Comparison of ENCODE assay signal across 1 cellular context in genomic region chr7:134569962-134570361, GRCh38.
A peak's percentile ranks its signal among the peaks of the same experiment; 100 is the strongest.
TF ChIP-seq lines count a peak whose summit lies in the region.

No MANE protein-coding gene starts in this region.

TF ChIP-seq in K562, 482 proteins besides CTCF, POLR2A, EP300 and RAD21 (continued from another document):
- peak in 1 of 2 experiments; percentile 78; a peak in 2 of 3 replicates for TF ChIP-seq CBX3 (IDR thresholded peaks at IDR 0.05; ENCODE audit: borderline replicate concordance in 1 of 2, low read length in 2 of 2)
- TF ChIP-seq, protein P1, sequence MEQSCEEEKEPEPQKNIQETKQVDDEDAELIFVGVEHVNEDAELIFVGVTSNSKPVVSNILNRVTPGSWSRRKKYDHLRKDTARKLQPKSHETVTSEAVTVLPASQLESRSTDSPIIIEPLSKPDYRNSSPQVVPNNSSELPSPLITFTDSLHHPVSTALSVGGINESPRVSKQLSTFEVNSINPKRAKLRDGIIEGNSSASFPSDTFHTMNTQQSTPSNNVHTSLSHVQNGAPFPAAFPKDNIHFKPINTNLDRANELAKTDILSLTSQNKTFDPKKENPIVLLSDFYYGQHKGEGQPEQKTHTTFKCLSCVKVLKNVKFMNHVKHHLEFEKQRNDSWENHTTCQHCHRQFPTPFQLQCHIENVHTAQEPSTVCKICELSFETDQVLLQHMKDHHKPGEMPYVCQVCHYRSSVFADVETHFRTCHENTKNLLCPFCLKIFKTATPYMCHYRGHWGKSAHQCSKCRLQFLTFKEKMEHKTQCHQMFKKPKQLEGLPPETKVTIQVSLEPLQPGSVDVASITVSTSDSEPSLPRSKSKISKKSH (CRISPR knock-in tag; IDR thresholded peaks at IDR 0.05), result peak; percentile 78; the same call in 1 of the 2 replicates
TF ChIP-seq in K562: peak in this region for 5; not testable (repeated sequence) for 477.
